In the genomic region with DNA sequence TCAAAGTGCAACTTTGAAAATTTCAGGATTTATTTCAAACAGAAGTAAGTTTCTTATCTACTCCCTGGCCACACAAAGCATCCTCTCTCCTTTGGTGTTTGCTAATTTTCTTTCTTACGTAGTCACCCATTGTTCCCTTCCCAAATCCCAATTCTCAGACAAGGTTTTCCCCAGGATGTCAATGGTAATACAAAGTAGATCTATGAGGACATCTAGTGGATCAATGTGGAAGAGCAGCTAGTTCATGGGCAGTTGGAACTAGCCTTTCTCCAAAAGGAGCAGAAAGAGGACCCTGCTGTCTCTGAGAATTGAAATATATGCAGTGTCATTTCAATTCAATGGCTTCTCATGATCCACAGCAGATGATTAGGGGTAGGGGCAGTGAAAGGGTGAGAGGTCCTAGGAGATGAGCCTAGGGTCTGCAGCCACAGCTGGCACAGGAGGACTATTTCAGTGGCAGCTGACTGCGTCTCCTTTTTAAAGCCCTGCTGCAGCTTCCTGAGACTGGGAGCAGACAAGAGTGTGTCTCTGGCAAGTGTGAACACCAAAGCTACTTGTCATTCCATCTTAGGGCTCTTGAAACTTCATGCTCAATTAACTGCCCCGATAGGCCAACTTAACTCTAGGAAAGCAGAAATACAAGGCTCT, we compare ENCODE assay signal across 8 cellular contexts.
DNase-seq lines count a peak whose midpoint lies in the region; ATAC-seq and TF ChIP-seq lines count a peak whose summit lies in the region.

No MANE protein-coding gene starts in this region.

- no peak overlapping the region for H3K4me3 ChIP-seq in parathyroid adenoma (ENCODE audit: low read depth, low read length)

- no peak overlapping the region for H2AFZ ChIP-seq in parathyroid adenoma

- no peaks in the 10 kb centered on the region for H3K4me1 ChIP-seq in parathyroid adenoma

- in situ Hi-C loops in KBM-7 (cut with MboI; ENCODE audit: low pct_unique_long_range_greater_than_20kb, low sequenced_read_pairs), result no loop called here

- no peak overlapping the region for H3K4me2 ChIP-seq in parathyroid adenoma (ENCODE audit: low read length)

- peak; percentile 53 for TF ChIP-seq CTCF in parathyroid adenoma (IDR thresholded peaks at IDR 0.05)

- no peaks in the 10 kb centered on the region for H3K36me3 ChIP-seq in parathyroid adenoma (ENCODE audit: control insufficient read depth, insufficient read depth, low read length)

- no peaks in the 10 kb centered on the region for H3K9me3 ChIP-seq in parathyroid adenoma (ENCODE audit: control insufficient read depth, low read length)

- ATAC-seq in SK-N-SH treated with all-trans-retinoic acid at 6 μM for 48 hours (peak; percentile 86), GM21360 (IDR thresholded peaks at IDR 0.05; ENCODE audit: unreplicated experiment) (no peak)

- DNase-seq in NCI-H2196 (lab: John Stamatoyannopoulos, UW; ENCODE audit: unreplicated experiment) (peak; percentile 23), NCI-H2196 treated with DMSO at 0.1 percent for 48 hours (lab: John Stamatoyannopoulos, UW; ENCODE audit: unreplicated experiment) (no peak), KBM-7 (peak; percentile 29), foreskin melanocyte (peak; percentile 71)
- DNase-seq in stimulated activated CD4-positive, alpha-beta T cell treated with anti-CD3 and anti-CD28 coated beads, Interleukin-2, amount 100 ng/mL, for 24 hours, result no peak

- H3K27ac ChIP-seq in parathyroid adenoma, result no peak overlapping the region

- H3K9ac ChIP-seq in parathyroid adenoma, result no peak overlapping the region

- no peaks in the 10 kb centered on the region for H3K27me3 ChIP-seq in parathyroid adenoma (ENCODE audit: control insufficient read depth, insufficient read depth, low read length)

- no peaks in the 10 kb centered on the region for H3K79me2 ChIP-seq in parathyroid adenoma

TF ChIP-seq in SK-N-SH treated with all-trans-retinoic acid at 6 μM for 48 hours, 23 proteins besides CTCF, POLR2A, EP300 and RAD21:
- no peak for TF ChIP-seq ZNF70 (CRISPR knock-in tag; IDR thresholded peaks at IDR 0.05)
- no peak for TF ChIP-seq PATZ1 (CRISPR knock-in tag; IDR thresholded peaks at IDR 0.05; ENCODE audit: borderline replicate concordance)
- TF ChIP-seq, protein P1, sequence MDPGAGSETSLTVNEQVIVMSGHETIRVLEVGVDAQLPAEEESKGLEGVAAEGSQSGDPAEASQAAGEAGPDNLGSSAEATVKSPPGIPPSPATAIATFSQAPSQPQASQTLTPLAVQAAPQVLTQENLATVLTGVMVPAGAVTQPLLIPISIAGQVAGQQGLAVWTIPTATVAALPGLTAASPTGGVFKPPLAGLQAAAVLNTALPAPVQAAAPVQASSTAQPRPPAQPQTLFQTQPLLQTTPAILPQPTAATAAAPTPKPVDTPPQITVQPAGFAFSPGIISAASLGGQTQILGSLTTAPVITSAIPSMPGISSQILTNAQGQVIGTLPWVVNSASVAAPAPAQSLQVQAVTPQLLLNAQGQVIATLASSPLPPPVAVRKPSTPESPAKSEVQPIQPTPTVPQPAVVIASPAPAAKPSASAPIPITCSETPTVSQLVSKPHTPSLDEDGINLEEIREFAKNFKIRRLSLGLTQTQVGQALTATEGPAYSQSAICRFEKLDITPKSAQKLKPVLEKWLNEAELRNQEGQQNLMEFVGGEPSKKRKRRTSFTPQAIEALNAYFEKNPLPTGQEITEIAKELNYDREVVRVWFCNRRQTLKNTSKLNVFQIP (CRISPR knock-in tag; IDR thresholded peaks at IDR 0.05; ENCODE audit: borderline replicate concordance, low read depth), result no peak
- no peak for TF ChIP-seq ZNF565 (CRISPR knock-in tag; conservative IDR thresholded peaks at IDR 0.05; ENCODE audit: low read depth)
- TF ChIP-seq CSDC2 (CRISPR knock-in tag; IDR thresholded peaks at IDR 0.05), result no peak
- TF ChIP-seq ESRRG (CRISPR knock-in tag; IDR thresholded peaks at IDR 0.05), result no peak
- TF ChIP-seq ARNTL (CRISPR knock-in tag; IDR thresholded peaks at IDR 0.05; ENCODE audit: borderline replicate concordance, low read depth), result no peak
TF ChIP-seq in SK-N-SH treated with all-trans-retinoic acid at 6 μM for 48 hours: peak in this region for 0.

Comparison
In these comparisons a context has a peak if more than half of its experiments do, and no peak if none do; other contexts are left out.
1. DNase-seq: peak in NCI-H2196 (single experiment), KBM-7 (single experiment) and foreskin melanocyte (single experiment); none in NCI-H2196 treated with DMSO at 0.1 percent for 48 hours (single experiment) and stimulated activated CD4-positive, alpha-beta T cell treated with anti-CD3 and anti-CD28 coated beads, Interleukin-2, amount 100 ng/mL, for 24 hours (0 of 2).